Comparison of ENCODE assay signal across 10 cellular contexts in the genomic region with DNA sequence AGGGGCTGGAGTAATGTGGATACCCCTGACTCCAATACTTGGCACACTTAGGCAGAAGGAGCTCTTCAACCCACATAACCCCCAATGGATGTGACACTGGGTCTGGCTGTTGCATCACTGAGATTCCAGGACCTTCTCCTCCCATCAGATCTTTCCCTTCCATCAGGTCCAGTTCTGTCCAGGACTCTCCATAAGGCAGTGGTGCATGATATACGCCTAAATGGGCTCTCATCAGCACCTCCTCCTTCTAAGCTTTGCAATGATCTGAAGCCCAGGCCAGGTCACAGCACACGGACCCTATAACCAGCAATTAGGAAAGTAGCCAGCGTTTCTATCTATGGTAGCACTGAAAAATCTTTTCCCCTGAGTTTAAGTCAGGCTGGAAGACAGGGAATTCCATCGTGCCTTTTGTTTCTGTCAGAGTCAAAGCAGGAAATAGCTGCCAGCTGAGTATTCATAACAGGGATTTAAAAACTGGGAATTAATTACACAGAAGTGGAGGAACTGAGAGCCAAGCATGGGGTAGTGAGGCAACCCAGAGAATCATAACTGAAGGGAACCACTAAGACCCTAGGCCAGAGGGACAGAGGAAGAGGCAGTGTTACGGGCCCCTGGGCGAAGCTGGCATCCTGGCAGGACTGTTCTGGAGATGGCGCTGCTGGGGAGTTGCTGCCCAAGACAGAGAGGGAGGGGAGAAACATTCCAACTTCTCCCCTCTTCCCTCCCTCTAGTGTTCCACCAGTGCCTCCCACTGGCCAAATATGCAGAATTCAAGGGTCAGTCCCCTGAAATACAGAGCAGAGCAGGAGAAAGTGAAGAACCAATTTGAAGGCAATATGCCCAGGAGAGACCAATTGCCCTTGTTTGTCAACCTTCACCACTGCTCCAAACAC. TPM values are rescaled to one million over a fixed set of nuclear protein-coding genes. Genes with fewer than 3 reads are reported as not detected.
DNase-seq lines count a peak whose midpoint lies in the region; ATAC-seq and TF ChIP-seq lines count a peak whose summit lies in the region.
"Had no signal": no experiment of that assay in that cellular context is flagged by ENCODE, and none has a peak within 500 bp of the region (broad histone marks: within the 10 kb centered on the region; RNA-seq: fewer than 3 reads in every experiment).

No MANE protein-coding gene starts in this region.

- 77% methylated on average over 7 of the region's 7 CpGs for WGBS in prostate gland

- H3K4me1 Mint-ChIP-seq in dendritic cell treated with granulocyte-macrophage colony-stimulating factor and Interleukin-4, amounts not matched to agents 40 ng/mL and 50 ng/mL, for 4 days (ENCODE audit: low read depth), result peaks cover 33% of the 10 kb centered on the region

- no peaks in the 10 kb centered on the region for H3K9me3 ChIP-seq in prostate gland

- no peaks in the 10 kb centered on the region for H3K36me3 ChIP-seq in prostate gland

- H3K27me3 ChIP-seq in prostate gland (replicated peaks; ENCODE audit: insufficient read depth), result no peaks in the 10 kb centered on the region

- no peak for TF ChIP-seq POLR2A in prostate gland (IDR thresholded peaks at IDR 0.05)

- H3K4me3 Mint-ChIP-seq in dendritic cell treated with granulocyte-macrophage colony-stimulating factor and Interleukin-4, amounts not matched to agents 40 ng/mL and 50 ng/mL, for 4 days, result no peak overlapping the region

- peak; percentile 61 for DNase-seq in EL
- DNase-seq in LHCN-M2 (ENCODE audit: low read depth), result peak; percentile 34
- peak; percentile 4 for DNase-seq in non-pigmented ciliary epithelial cell (ENCODE audit: low read depth)
- no peak for DNase-seq in NCI-H187 treated with DMSO at 0.1 percent for 48 hours (lab: John Stamatoyannopoulos, UW)
- DNase-seq in prostate gland (ENCODE audit: low spot score), result no peak
- DNase-seq: NCI-H510A treated with DMSO at 0.1 percent for 48 hours, retina, Right ventricle myocardium superior had no signal

- intact Hi-C loops in dendritic cell treated with granulocyte-macrophage colony-stimulating factor and Interleukin-4, amounts not matched to agents 40 ng/mL and 50 ng/mL, for 4 days (cut with micrococcal nuclease), result no loop called here
- intact Hi-C loops in prostate gland (cut with DNase I), result no loop called here

- H3K36me3 Mint-ChIP-seq in dendritic cell treated with granulocyte-macrophage colony-stimulating factor and Interleukin-4, amounts not matched to agents 40 ng/mL and 50 ng/mL, for 4 days (ENCODE audit: low read depth), result no peaks in the 10 kb centered on the region

- no peak overlapping the region for H3K27ac ChIP-seq in prostate gland

- TF ChIP-seq CTCF in prostate gland (IDR thresholded peaks at IDR 0.05), result no peak

- no peaks in the 10 kb centered on the region for H3K4me1 ChIP-seq in prostate gland (replicated peaks)

- ATAC-seq in GM21737 (IDR thresholded peaks at IDR 0.05; ENCODE audit: unreplicated experiment), result no peak

- H3K27ac Mint-ChIP-seq in dendritic cell treated with granulocyte-macrophage colony-stimulating factor and Interleukin-4, amounts not matched to agents 40 ng/mL and 50 ng/mL, for 4 days, result peak overlapping the region; percentile 72

- no peak overlapping the region for H3K4me3 ChIP-seq in prostate gland

- H3K9me3 Mint-ChIP-seq in dendritic cell treated with granulocyte-macrophage colony-stimulating factor and Interleukin-4, amounts not matched to agents 40 ng/mL and 50 ng/mL, for 4 days, result no peaks in the 10 kb centered on the region

- H3K27me3 Mint-ChIP-seq in dendritic cell treated with granulocyte-macrophage colony-stimulating factor and Interleukin-4, amounts not matched to agents 40 ng/mL and 50 ng/mL, for 4 days, result no peaks in the 10 kb centered on the region

RNA-seq across cellular contexts. Expression of a gene that starts 37.5 kb away (rescaled TPM):
- 0.11 and 0.19 TPM in 2 replicates for total RNA-seq in LHCN-M2 (2014; rRNA removed)
- not detected for polyA plus RNA-seq in LHCN-M2 (2012)
- 10 to 100 TPM in 1 of 2 donors, 1 to 10 TPM in 1; 8.2 to 12.0 TPM for total RNA-seq in prostate gland

Comparison
In these comparisons a context has a peak if more than half of its experiments do, and no peak if none do; other contexts are left out.
1. DNase-seq: peak in EL (single experiment), LHCN-M2 (single experiment) and non-pigmented ciliary epithelial cell (single experiment); none in NCI-H187 treated with DMSO at 0.1 percent for 48 hours (single experiment) and prostate gland (single experiment).